In genomic region chr2:196453613-196454047, GRCh38 we compare ENCODE assay signal across 8 cellular contexts.
DNase-seq lines count a peak whose midpoint lies in the region; ATAC-seq and FAIRE-seq lines count a peak whose summit lies in the region.

No MANE protein-coding gene starts in this region.

- FAIRE-seq in HTR-8/SVneo (lab: Jason Lieb, UNC) = no peak

- no peaks in the 10 kb centered on the region for H3K4me1 Mint-ChIP-seq in CD8-positive, alpha-beta memory T cell
- peaks cover 0 to 5% (median 4%) of the 10 kb centered on the region in 3 donors for H3K4me1 Mint-ChIP-seq in naive B cell
- H3K4me1 Mint-ChIP-seq in activated T-helper 2 cell treated with anti-CD3 and anti-CD28 coated beads, Interferon-gamma antibody, Interleukin-2, Interleukin-4, amounts not matched to agents 10 μg/mL and 5 μg/mL and 100 μg/mL, durations not matched to agents 14 hours and 24 hours and 36 hours (ENCODE audit: low read depth) = peaks cover 2% of the 10 kb centered on the region

- CTCF ChIA-PET in CD8-positive, alpha-beta memory T cell (lab: Charles Lee) = interaction anchor here (0.7 to 2.6 kb wide), 11 partner anchors 13 to 390 kb away, joined by 3 to 30 read pairs (median 3); no protein-coding TSS in a partner anchor

- no peaks in the 10 kb centered on the region for H3K36me3 ChIP-seq in CD8-positive, alpha-beta memory T cell (ENCODE audit: insufficient read depth, low read length)
- H3K36me3 ChIP-seq in SJCRH30 = no peaks in the 10 kb centered on the region

- no peak overlapping the region for H3K27ac Mint-ChIP-seq in CD8-positive, alpha-beta memory T cell
- peak overlapping the region in 1 of 6 donors; percentile 21 for H3K27ac Mint-ChIP-seq in naive B cell
- H3K27ac Mint-ChIP-seq in activated T-helper 2 cell treated with anti-CD3 and anti-CD28 coated beads, Interferon-gamma antibody, Interleukin-2, Interleukin-4, amounts not matched to agents 10 μg/mL and 5 μg/mL and 100 μg/mL, durations not matched to agents 14 hours and 24 hours and 36 hours = no peak overlapping the region

- no peaks in the 10 kb centered on the region for H3K4me1 ChIP-seq in CD8-positive, alpha-beta memory T cell (ENCODE audit: insufficient read depth, low read length)
- H3K4me1 ChIP-seq in SJCRH30 = no peaks in the 10 kb centered on the region

- H3K27ac ChIP-seq in CD8-positive, alpha-beta memory T cell (ENCODE audit: low read depth, low read length) = no peak overlapping the region
- H3K27ac ChIP-seq in SJCRH30 = no peak overlapping the region

- H3K4me3 Mint-ChIP-seq in CD8-positive, alpha-beta memory T cell = no peak overlapping the region
- H3K4me3 Mint-ChIP-seq in naive B cell = no peak overlapping the region
- no peak overlapping the region for H3K4me3 Mint-ChIP-seq in activated T-helper 2 cell treated with anti-CD3 and anti-CD28 coated beads, Interferon-gamma antibody, Interleukin-2, Interleukin-4, amounts not matched to agents 10 μg/mL and 5 μg/mL and 100 μg/mL, durations not matched to agents 14 hours and 24 hours and 36 hours (ENCODE audit: low read depth)

- H3K9me3 ChIP-seq in CD8-positive, alpha-beta memory T cell (ENCODE audit: low read length) = no peaks in the 10 kb centered on the region
- H3K9me3 ChIP-seq in SJCRH30 (replicated peaks) = no peaks in the 10 kb centered on the region

- H3K36me3 Mint-ChIP-seq in CD8-positive, alpha-beta memory T cell = no peaks in the 10 kb centered on the region
- no peaks in the 10 kb centered on the region for H3K36me3 Mint-ChIP-seq in naive B cell
- H3K36me3 Mint-ChIP-seq in activated T-helper 2 cell treated with anti-CD3 and anti-CD28 coated beads, Interferon-gamma antibody, Interleukin-2, Interleukin-4, amounts not matched to agents 10 μg/mL and 5 μg/mL and 100 μg/mL, durations not matched to agents 14 hours and 24 hours and 36 hours (ENCODE audit: low read depth) = no peaks in the 10 kb centered on the region

- DNase-seq in CD8-positive, alpha-beta memory T cell = peak in 4 of 5 donors; percentile 7 to 47 (median 17)
- peak; percentile 44 for DNase-seq in HTR-8/SVneo (ENCODE audit: insufficient read length, low spot score)
- peak; percentile 27 to 63 for DNase-seq in SJCRH30
- DNase-seq in dermis blood vessel endothelial cell = peak; percentile 90
- DNase-seq in naive B cell = peak; percentile 24
- DNase-seq in activated T-helper 2 cell treated with anti-CD3 and anti-CD28 coated beads, Interferon-gamma antibody, Interleukin-2, Interleukin-4, amounts not matched to agents 10 μg/mL and 5 μg/mL and 100 μg/mL, durations not matched to agents 14 hours and 24 hours and 36 hours (ENCODE audit: low spot score) = no peak

- H3K9me3 Mint-ChIP-seq in CD8-positive, alpha-beta memory T cell = no peaks in the 10 kb centered on the region
- no peaks in the 10 kb centered on the region for H3K9me3 Mint-ChIP-seq in naive B cell
- no peaks in the 10 kb centered on the region for H3K9me3 Mint-ChIP-seq in activated T-helper 2 cell treated with anti-CD3 and anti-CD28 coated beads, Interferon-gamma antibody, Interleukin-2, Interleukin-4, amounts not matched to agents 10 μg/mL and 5 μg/mL and 100 μg/mL, durations not matched to agents 14 hours and 24 hours and 36 hours

- no peak overlapping the region for H3K4me3 ChIP-seq in CD8-positive, alpha-beta memory T cell (ENCODE audit: low read length)
- no peak overlapping the region for H3K4me3 ChIP-seq in SJCRH30

- intact Hi-C loops in activated T-helper 2 cell treated with anti-CD3 and anti-CD28 coated beads, Interferon-gamma antibody, Interleukin-2, Interleukin-4, amounts not matched to agents 10 μg/mL and 5 μg/mL and 100 μg/mL, durations not matched to agents 14 hours and 24 hours and 36 hours (cut with micrococcal nuclease) = loop anchor here (2.0 kb wide), 3 partner anchors 155 to 375 kb away; no protein-coding TSS in a partner anchor

- ATAC-seq in GM19438 (IDR thresholded peaks at IDR 0.05; ENCODE audit: low read depth, unreplicated experiment) = peak; percentile 72
- ATAC-seq in naive B cell (ENCODE audit: low read depth in 2 of 2) = peak; percentile 45 to 55
- no peak for ATAC-seq in HG03139 (IDR thresholded peaks at IDR 0.05; ENCODE audit: unreplicated experiment)

- H3K27me3 ChIP-seq in CD8-positive, alpha-beta memory T cell (ENCODE audit: insufficient read depth, low read length, poor library complexity, severe bottlenecking) = no peaks in the 10 kb centered on the region
- H3K27me3 ChIP-seq in SJCRH30 = no peaks in the 10 kb centered on the region

- H3K27me3 Mint-ChIP-seq in CD8-positive, alpha-beta memory T cell = peaks cover 14 to 39% of the 10 kb centered on the region in 2 donors
- H3K27me3 Mint-ChIP-seq in naive B cell = peaks cover 21 to 24% (median 22%) of the 10 kb centered on the region in 3 donors
- peaks cover 32% of the 10 kb centered on the region for H3K27me3 Mint-ChIP-seq in activated T-helper 2 cell treated with anti-CD3 and anti-CD28 coated beads, Interferon-gamma antibody, Interleukin-2, Interleukin-4, amounts not matched to agents 10 μg/mL and 5 μg/mL and 100 μg/mL, durations not matched to agents 14 hours and 24 hours and 36 hours (ENCODE audit: low read depth)

- POLR2A ChIA-PET in CD8-positive, alpha-beta memory T cell (lab: Charles Lee) = no interaction called here
